In genomic region chr10:13161267-13162012, GRCh38 we compare ENCODE assay signal across 1 cellular context.
TF ChIP-seq lines count a peak whose summit lies in the region.

MCM10 (plus strand) TSS chr10:13161558; CDS start chr10:13164203, 2,645 bp downstream.

TF ChIP-seq in HepG2, 621 proteins besides CTCF, POLR2A, EP300 and RAD21 (continued from another document and continues in another):
- no peak for TF ChIP-seq ELK4 (CRISPR knock-in tag; IDR thresholded peaks at IDR 0.05; ENCODE audit: borderline replicate concordance)
- no peak for TF ChIP-seq HHEX (CRISPR knock-in tag; IDR thresholded peaks at IDR 0.05)
- peak; percentile 29; the same call in 1 of the 2 replicates for TF ChIP-seq ZNF143 (CRISPR knock-in tag; IDR thresholded peaks at IDR 0.05)
- TF ChIP-seq ZNF225 (CRISPR knock-in tag; IDR thresholded peaks at IDR 0.05) = no peak
- TF ChIP-seq ZNF329 (CRISPR knock-in tag; IDR thresholded peaks at IDR 0.05; ENCODE audit: low read depth) = no peak
- TF ChIP-seq ZNF790 (CRISPR knock-in tag; IDR thresholded peaks at IDR 0.05; ENCODE audit: borderline replicate concordance) = no peak
- TF ChIP-seq TCF7L2 (IDR thresholded peaks at IDR 0.05; ENCODE audit: low read depth, low read length) = no peak
- no peak for TF ChIP-seq LRRFIP1 (CRISPR knock-in tag; conservative IDR thresholded peaks at IDR 0.05)
- TF ChIP-seq PRPF4 (IDR thresholded peaks at IDR 0.05; ENCODE audit: low read depth, low read length, poor library complexity, severe bottlenecking) = no peak
- TF ChIP-seq ZNF275 (CRISPR knock-in tag; IDR thresholded peaks at IDR 0.05; ENCODE audit: borderline replicate concordance) = no peak
- TF ChIP-seq TEAD2 (CRISPR knock-in tag; IDR thresholded peaks at IDR 0.05) = no peak
- 0 out of 2 replicates have a peak, but pooled peaks have one; percentile 38 for TF ChIP-seq ZBED4 (CRISPR knock-in tag; IDR thresholded peaks at IDR 0.05; ENCODE audit: borderline replicate concordance)
- TF ChIP-seq ZNF44 (CRISPR knock-in tag; IDR thresholded peaks at IDR 0.05) = no peak
- no peak for TF ChIP-seq CHD2 (IDR thresholded peaks at IDR 0.05; ENCODE audit: low read depth, low read length)
- TF ChIP-seq ZNF572 (CRISPR knock-in tag; IDR thresholded peaks at IDR 0.05) = no peak
- TF ChIP-seq ZNF530 (CRISPR knock-in tag; IDR thresholded peaks at IDR 0.05; ENCODE audit: low read depth) = no peak
- no peak for TF ChIP-seq ZNF672 (CRISPR knock-in tag; IDR thresholded peaks at IDR 0.05)
- TF ChIP-seq RAD51 (IDR thresholded peaks at IDR 0.05; ENCODE audit: borderline replicate concordance) = no peak
- TF ChIP-seq NRL (CRISPR knock-in tag; IDR thresholded peaks at IDR 0.05; ENCODE audit: borderline replicate concordance) = peak; percentile 44; the same call in 1 of the 2 replicates
- no peak for TF ChIP-seq NFRKB (IDR thresholded peaks at IDR 0.05)
- no peak for TF ChIP-seq SRSF4 (IDR thresholded peaks at IDR 0.05; ENCODE audit: low read depth, low read length, poor library complexity, severe bottlenecking)
- 0 out of 2 replicates have a peak, but pooled peaks have one; percentile 47 for TF ChIP-seq KDM3A (CRISPR knock-in tag; IDR thresholded peaks at IDR 0.05; ENCODE audit: low read depth)
- TF ChIP-seq SETDB1 (CRISPR knock-in tag; IDR thresholded peaks at IDR 0.05; ENCODE audit: borderline replicate concordance) = no peak
- TF ChIP-seq KDM4B (CRISPR knock-in tag; IDR thresholded peaks at IDR 0.05) = peak; percentile 54; the same call in 1 of the 2 replicates
- TF ChIP-seq PHF21A (CRISPR knock-in tag; IDR thresholded peaks at IDR 0.05) = peak; percentile 58
- TF ChIP-seq ZNF615 (CRISPR knock-in tag; IDR thresholded peaks at IDR 0.05; ENCODE audit: borderline replicate concordance) = no peak
- TF ChIP-seq XBP1 (CRISPR knock-in tag; IDR thresholded peaks at IDR 0.05) = no peak
- no peak for TF ChIP-seq KAT2B (IDR thresholded peaks at IDR 0.05; ENCODE audit: borderline replicate concordance, low read depth, low read length)
- TF ChIP-seq SRF (IDR thresholded peaks at IDR 0.05; ENCODE audit: low read depth, low read length) = peak; percentile 60; the same call in 1 of the 2 replicates
- TF ChIP-seq NFIC (IDR thresholded peaks at IDR 0.05; ENCODE audit: low read length) = no peak
- TF ChIP-seq ZNF788 (CRISPR knock-in tag; IDR thresholded peaks at IDR 0.05; ENCODE audit: borderline replicate concordance) = peak; percentile 71; the same call in 1 of the 2 replicates
- TF ChIP-seq MEIS1 (CRISPR knock-in tag; IDR thresholded peaks at IDR 0.05; ENCODE audit: borderline replicate concordance) = no peak
- TF ChIP-seq SYNCRIP (IDR thresholded peaks at IDR 0.05; ENCODE audit: insufficient read depth, low read depth, low read length) = no peak
- TF ChIP-seq ZFP36L2 (CRISPR knock-in tag; IDR thresholded peaks at IDR 0.05) = no peak
- no peak for TF ChIP-seq GTF3A (CRISPR knock-in tag; conservative IDR thresholded peaks at IDR 0.05)
- TF ChIP-seq PAXIP1 (CRISPR knock-in tag; conservative IDR thresholded peaks at IDR 0.05) = no peak
- peak; percentile 71 for TF ChIP-seq FOXA3 (CRISPR knock-in tag; IDR thresholded peaks at IDR 0.05)
- 0 out of 2 replicates have a peak, but pooled peaks have one; percentile 25 for TF ChIP-seq PITX1 (CRISPR knock-in tag; IDR thresholded peaks at IDR 0.05)
- no peak for TF ChIP-seq PTBP1 (IDR thresholded peaks at IDR 0.05; ENCODE audit: low read depth, low read length, poor library complexity, severe bottlenecking)
- TF ChIP-seq ZNF337 (CRISPR knock-in tag; IDR thresholded peaks at IDR 0.05; ENCODE audit: borderline replicate concordance, low read depth) = no peak
- TF ChIP-seq ZSCAN20 (CRISPR knock-in tag; IDR thresholded peaks at IDR 0.05; ENCODE audit: borderline replicate concordance) = peak; percentile 43; the same call in 1 of the 2 replicates
- TF ChIP-seq ZNF747 (CRISPR knock-in tag; IDR thresholded peaks at IDR 0.05; ENCODE audit: borderline replicate concordance) = no peak
- TF ChIP-seq ZNF510 (CRISPR knock-in tag; IDR thresholded peaks at IDR 0.05; ENCODE audit: low read depth) = no peak
- no peak for TF ChIP-seq SIX4 (CRISPR knock-in tag; IDR thresholded peaks at IDR 0.05)
- TF ChIP-seq ZNF660 (CRISPR knock-in tag; IDR thresholded peaks at IDR 0.05; ENCODE audit: borderline replicate concordance, low read depth) = no peak
- TF ChIP-seq ETV5 (CRISPR knock-in tag; IDR thresholded peaks at IDR 0.05; ENCODE audit: borderline replicate concordance) = peak; percentile 56; the same call in 1 of the 2 replicates
- no peak for TF ChIP-seq ZNF160 (CRISPR knock-in tag; IDR thresholded peaks at IDR 0.05)
- TF ChIP-seq ZNF816 (CRISPR knock-in tag; IDR thresholded peaks at IDR 0.05; ENCODE audit: borderline replicate concordance) = no peak
- TF ChIP-seq ARNT2 (CRISPR knock-in tag; IDR thresholded peaks at IDR 0.05; ENCODE audit: low read depth) = 0 out of 2 replicates have a peak, but pooled peaks have one; percentile 15
- TF ChIP-seq ADNP (CRISPR knock-in tag; IDR thresholded peaks at IDR 0.05) = no peak
- no peak for TF ChIP-seq ZNF576 (CRISPR knock-in tag; IDR thresholded peaks at IDR 0.05)
- TF ChIP-seq KDM5B (CRISPR knock-in tag; IDR thresholded peaks at IDR 0.05; ENCODE audit: borderline replicate concordance) = no peak
- TF ChIP-seq RFX3 (CRISPR knock-in tag; IDR thresholded peaks at IDR 0.05) = no peak
- 0 out of 2 replicates have a peak, but pooled peaks have one; percentile 51 for TF ChIP-seq HOXA5 (CRISPR knock-in tag; IDR thresholded peaks at IDR 0.05)
- TF ChIP-seq ZNF253 (CRISPR knock-in tag; IDR thresholded peaks at IDR 0.05; ENCODE audit: borderline replicate concordance) = 0 out of 2 replicates have a peak, but pooled peaks have one; percentile 32
- no peak for TF ChIP-seq ZNF331 (CRISPR knock-in tag; IDR thresholded peaks at IDR 0.05)
- TF ChIP-seq NPAS2 (CRISPR knock-in tag; IDR thresholded peaks at IDR 0.05; ENCODE audit: borderline replicate concordance) = no peak
- 0 out of 2 replicates have a peak, but pooled peaks have one; percentile 28 for TF ChIP-seq PBX3 (CRISPR knock-in tag; IDR thresholded peaks at IDR 0.05; ENCODE audit: borderline replicate concordance)
- TF ChIP-seq ZFP82 (CRISPR knock-in tag; IDR thresholded peaks at IDR 0.05; ENCODE audit: borderline replicate concordance) = no peak
- TF ChIP-seq ATF1 (CRISPR knock-in tag; IDR thresholded peaks at IDR 0.05) = peak; percentile 96
- TF ChIP-seq FIP1L1 (IDR thresholded peaks at IDR 0.05; ENCODE audit: borderline replicate concordance, insufficient read depth, low read depth, low read length) = no peak
- no peak for TF ChIP-seq ZNF230 (CRISPR knock-in tag; IDR thresholded peaks at IDR 0.05)
- TF ChIP-seq RFX5 (IDR thresholded peaks at IDR 0.05; ENCODE audit: low read depth, low read length) = peak; percentile 77
- no peak for TF ChIP-seq ZNF431 (CRISPR knock-in tag; IDR thresholded peaks at IDR 0.05; ENCODE audit: borderline replicate concordance, low read depth)
- TF ChIP-seq ATAD3A (CRISPR knock-in tag; IDR thresholded peaks at IDR 0.05) = no peak
